ENCODE assay signal across 16 cellular contexts in the genomic region with DNA sequence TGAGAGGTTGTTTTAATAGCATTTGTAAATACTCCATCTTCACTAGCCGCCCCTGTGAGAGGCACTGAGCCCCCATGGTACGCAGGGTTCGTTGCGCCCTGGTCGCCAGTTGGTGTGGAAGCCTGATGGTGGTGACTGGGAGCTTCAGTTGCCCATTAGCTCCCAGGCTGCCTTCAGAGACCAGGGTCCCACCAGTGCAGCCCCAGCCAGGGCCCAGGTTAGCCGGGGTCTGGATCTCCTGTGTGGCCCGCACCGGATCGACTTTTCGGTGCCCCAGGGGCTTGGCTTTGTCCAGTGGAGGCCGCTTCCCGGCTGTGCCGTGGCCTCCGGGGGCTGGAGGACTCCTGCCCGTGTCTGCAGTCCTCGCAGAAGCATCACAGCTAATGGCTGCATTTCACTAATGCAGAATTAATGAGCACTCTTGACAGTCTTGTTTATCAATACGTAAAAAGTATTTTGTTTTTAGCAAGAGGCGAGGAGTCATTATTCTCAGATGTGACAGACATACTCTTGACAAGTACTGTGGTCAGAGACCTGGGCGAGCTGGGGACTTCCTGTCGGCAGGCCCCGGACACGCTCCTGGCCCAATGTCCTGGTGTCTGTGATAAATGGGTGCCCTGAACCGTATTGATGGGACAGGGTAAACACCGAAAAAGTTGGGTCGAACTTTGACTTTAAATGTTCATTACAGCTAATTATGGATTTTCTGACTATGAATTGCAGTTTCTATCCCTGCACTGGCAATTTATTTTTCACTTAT.
DNase-seq lines count a peak whose midpoint lies in the region; ATAC-seq and TF ChIP-seq lines count a peak whose summit lies in the region.
"Had no signal": no experiment of that assay in that cellular context is flagged by ENCODE, and none has a peak within 500 bp of the region (broad histone marks: within the 10 kb centered on the region; RNA-seq: fewer than 3 reads in every experiment).

No MANE protein-coding gene starts in this region.

- H3K4me3 ChIP-seq in esophagus muscularis mucosa = no peak overlapping the region
- H3K4me3 ChIP-seq in neuronal stem cell (ENCODE audit: low read length in 2 of 2) = no peak overlapping the region

- no peak overlapping the region for H2BK5ac ChIP-seq in neuronal stem cell (ENCODE audit: low read length)

- H2BK12ac ChIP-seq in neuronal stem cell (ENCODE audit: low read length) = no peak overlapping the region

- no peak overlapping the region for H4K8ac ChIP-seq in neuronal stem cell (ENCODE audit: low read depth, low read length)

- ATAC-seq in left ventricle myocardium superior = no peak
- no peak for ATAC-seq in GM19351 (IDR thresholded peaks at IDR 0.05; ENCODE audit: unreplicated experiment)
- ATAC-seq: activated T-helper 17 cell treated with anti-CD3 and anti-CD28 coated beads, Interleukin-2, amount 50 U/mL, for 72 hours; HCT116 had no signal

- H2AK5ac ChIP-seq in neuronal stem cell (ENCODE audit: low read depth, low read length) = peak overlapping the region; percentile 89

- peak overlapping the region; percentile 46 for H2AFZ ChIP-seq in neuronal stem cell (ENCODE audit: low read length)

- H3K79me1 ChIP-seq in neuronal stem cell (ENCODE audit: low read depth, low read length) = peaks cover 3% of the 10 kb centered on the region

- no peak overlapping the region for H3K4ac ChIP-seq in neuronal stem cell (ENCODE audit: low read length)

- H3K4me2 ChIP-seq in neuronal stem cell (ENCODE audit: insufficient read depth, low read length, poor library complexity, severe bottlenecking) = no peak overlapping the region

- no peaks in the 10 kb centered on the region for H3K27me3 ChIP-seq in esophagus muscularis mucosa
- no peaks in the 10 kb centered on the region for H3K27me3 ChIP-seq in neuronal stem cell (ENCODE audit: control insufficient read depth in 3 of 3, insufficient read depth in 3 of 3, low read depth in 1 of 3, low read length in 3 of 3)

- peak overlapping the region; percentile 92 for H3K18ac ChIP-seq in neuronal stem cell (ENCODE audit: low read length)

- peaks cover 0 to 19% (median 14%) of the 10 kb centered on the region in 4 donors for H3K36me3 ChIP-seq in esophagus muscularis mucosa
- H3K36me3 ChIP-seq in neuronal stem cell (replicated peaks in 1 of 2; ENCODE audit: control insufficient read depth in 2 of 2, insufficient read depth in 2 of 2, low read length in 2 of 2) = no peaks in the 10 kb centered on the region

- H3K9ac ChIP-seq in neuronal stem cell (ENCODE audit: low read depth, low read length, poor library complexity) = no peak overlapping the region

- no peak overlapping the region for H3K14ac ChIP-seq in neuronal stem cell (ENCODE audit: low read length)

- H3K9me3 ChIP-seq in esophagus muscularis mucosa (no peaks in the 10 kb centered on the region), neuronal stem cell (replicated peaks in 1 of 2; ENCODE audit: control insufficient read depth in 2 of 2, insufficient read depth in 1 of 2, low read depth in 1 of 2, low read length in 2 of 2) (peaks cover 0 to 5% of the 10 kb centered on the region in 2 donors)

- H3K27ac ChIP-seq in esophagus muscularis mucosa (replicated peaks in 1 of 4) (peak overlapping the region; percentile 44 to 62 (median 57)), neuronal stem cell (replicated peaks; ENCODE audit: low read length) (no peak overlapping the region)

- DNase-seq in cardiac septum (ENCODE audit: low spot score) = peak; percentile 27
- DNase-seq in left ventricle myocardium superior = no peak
- no peak for DNase-seq in esophagus muscularis mucosa (ENCODE audit: extremely low spot score)
- no peak for DNase-seq in neuronal stem cell (ENCODE audit: low spot score)
- DNase-seq in NCI-H1930 (lab: John Stamatoyannopoulos, UW) = no peak
- no peak for DNase-seq in stimulated activated CD4-positive, alpha-beta T cell treated with anti-CD3 and anti-CD28 coated beads, Interleukin-15, amount 100 ng/mL, for 24 hours
- DNase-seq in activated CD4-positive, alpha-beta T cell treated with anti-CD3 and anti-CD28 coated beads for 4 hours = no peak
- DNase-seq: activated CD4-positive, alpha-beta T cell treated with anti-CD3 and anti-CD28 coated beads, Interleukin-2, amount 50 U/mL, for 1 hour; NCI-H1436 treated with DMSO at 0.1 percent for 48 hours; NCI-H510A; RPMI8226; stimulated activated naive CD8-positive, alpha-beta T cell treated with anti-CD3 and anti-CD28 coated beads, Interleukin-15, Interleukin-2, amounts not matched to agents 100 U/mL and 50 U/mL, for 24 hours; T-helper 2 cell had no signal

- no peak for TF ChIP-seq EP300 in esophagus muscularis mucosa (IDR thresholded peaks at IDR 0.05)

- TF ChIP-seq CTCF in esophagus muscularis mucosa (IDR thresholded peaks at IDR 0.05) = no peak

- WGBS in esophagus muscularis mucosa = 92% methylated on average over 16 of the region's 25 CpGs
- WGBS in neuronal stem cell (ENCODE audit: extremely low coverage in 2 of 2, insufficient read length in 2 of 2, insufficient replicate concordance in 1 of 2), 2 donors = no CpG with 5 or more reads among the region's 25 CpGs

- peak overlapping the region; percentile 33 for H2BK15ac ChIP-seq in neuronal stem cell (ENCODE audit: low read length)

- TF ChIP-seq POLR2A in esophagus muscularis mucosa (IDR thresholded peaks at IDR 0.05; ENCODE audit: low read depth) = no peak

- no peak overlapping the region for H4K91ac ChIP-seq in neuronal stem cell (ENCODE audit: low read depth, low read length, poor library complexity)

- no peak overlapping the region for H3K23ac ChIP-seq in neuronal stem cell (ENCODE audit: low read depth, low read length, poor library complexity)

- H2BK120ac ChIP-seq in neuronal stem cell (ENCODE audit: low read depth, low read length) = no peak overlapping the region

- H3K4me1 ChIP-seq in esophagus muscularis mucosa (peaks cover 3 to 35% (median 30%) of the 10 kb centered on the region in 4 donors), neuronal stem cell (ENCODE audit: control insufficient read depth in 2 of 2, insufficient read depth in 1 of 2, low read depth in 1 of 2, low read length in 2 of 2) (peaks cover 18 to 23% of the 10 kb centered on the region in 2 donors)

- intact Hi-C loops in cardiac septum (cut with DNase I) = no loop called here
- intact Hi-C loops in left ventricle myocardium superior (cut with micrococcal nuclease) = no loop called here
- intact Hi-C loops in esophagus muscularis mucosa (cut with DNase I) = no loop called here
